ENCODE assay signal across 21 cellular contexts in the genomic region with DNA sequence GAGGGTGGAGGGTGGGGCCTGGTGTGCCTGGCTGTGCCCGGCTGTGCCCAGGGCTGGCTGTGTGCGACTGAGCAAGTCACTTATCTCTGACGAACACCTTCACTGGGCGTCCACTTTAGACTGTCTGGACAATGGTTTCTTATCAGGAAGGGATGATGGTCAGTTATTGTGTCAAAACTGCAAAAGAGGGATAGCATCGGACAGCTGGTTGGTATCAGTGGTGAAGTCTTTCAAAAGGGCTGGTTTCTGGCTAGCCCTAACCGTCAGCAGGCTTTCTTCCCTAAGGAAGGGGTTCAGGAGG. TPM values are rescaled to one million over a fixed set of nuclear protein-coding genes. Genes with fewer than 3 reads are reported as not detected.
DNase-seq lines count a peak whose midpoint lies in the region; ATAC-seq, FAIRE-seq and TF ChIP-seq lines count a peak whose summit lies in the region.
"Had no signal": no experiment of that assay in that cellular context is flagged by ENCODE, and none has a peak within 500 bp of the region (broad histone marks: within the 10 kb centered on the region; RNA-seq: fewer than 3 reads in every experiment).

No MANE protein-coding gene starts in this region.

- TF ChIP-seq CTCF in endothelial cell (IDR thresholded peaks at IDR 0.05; ENCODE audit: unreplicated experiment), result no peak

- FAIRE-seq in GM12891 (lab: Jason Lieb, UNC), result peak; percentile 9
- FAIRE-seq: GM18507, keratinocyte had no signal

- peak overlapping the region; percentile 96 for H2BK15ac ChIP-seq in neuronal stem cell (ENCODE audit: low read length)

- H2BK12ac ChIP-seq in neuronal stem cell (ENCODE audit: low read length), result no peak overlapping the region

- no peaks in the 10 kb centered on the region for H3K36me3 Mint-ChIP-seq in endothelial cell (ENCODE audit: low read depth, unreplicated experiment)

- no peak overlapping the region for H2BK5ac ChIP-seq in neuronal stem cell (ENCODE audit: low read length)

- H3K9me3 ChIP-seq in SK-N-MC (ENCODE audit: low read depth, low read length) (no peaks in the 10 kb centered on the region), neuronal stem cell (replicated peaks in 1 of 2; ENCODE audit: control insufficient read depth in 2 of 2, insufficient read depth in 1 of 2, low read depth in 1 of 2, low read length in 2 of 2) (peaks cover 0 to 2% of the 10 kb centered on the region in 2 donors)
- H3K9me3 ChIP-seq: neutrophil had no signal

- no peak overlapping the region for H4K8ac ChIP-seq in neuronal stem cell (ENCODE audit: low read depth, low read length)

- H3K27ac ChIP-seq in SK-N-MC (peak overlapping the region; percentile 4; the same call in 1 of the 2 replicates), neuronal stem cell (replicated peaks; ENCODE audit: low read length) (no peak overlapping the region)
- H3K27ac ChIP-seq: brain microvascular endothelial cell, foreskin keratinocyte, neutrophil had no signal

- no peak overlapping the region for H4K91ac ChIP-seq in neuronal stem cell (ENCODE audit: low read depth, low read length, poor library complexity)

- H3K4me2 ChIP-seq in neuronal stem cell (ENCODE audit: insufficient read depth, low read length, poor library complexity, severe bottlenecking), result no peak overlapping the region

- H3K23ac ChIP-seq in neuronal stem cell (ENCODE audit: low read depth, low read length, poor library complexity), result no peak overlapping the region

- H3K9ac ChIP-seq in SK-N-MC (ENCODE audit: insufficient read length) (no peak overlapping the region), neuronal stem cell (ENCODE audit: low read depth, low read length, poor library complexity) (no peak overlapping the region)

- H2AK5ac ChIP-seq in neuronal stem cell (ENCODE audit: low read depth, low read length), result peak overlapping the region; percentile 100

- H3K27ac Mint-ChIP-seq in endothelial cell (ENCODE audit: unreplicated experiment), result no peak overlapping the region
- H3K27ac Mint-ChIP-seq: dendritic cell treated with granulocyte-macrophage colony-stimulating factor and Interleukin-4, amounts not matched to agents 40 ng/mL and 50 ng/mL, for 4 days had no signal

- H3K27me3 ChIP-seq in neuronal stem cell (ENCODE audit: control insufficient read depth in 3 of 3, insufficient read depth in 3 of 3, low read depth in 1 of 3, low read length in 3 of 3), result peaks cover 0 to 5% (median 3%) of the 10 kb centered on the region in 3 experiments

- ATAC-seq in GM19467 (IDR thresholded peaks at IDR 0.05; ENCODE audit: unreplicated experiment) (no peak), GM21360 (IDR thresholded peaks at IDR 0.05; ENCODE audit: unreplicated experiment) (no peak)
- ATAC-seq: foreskin keratinocyte, PC-3 had no signal

- H2AFZ ChIP-seq in neuronal stem cell (ENCODE audit: low read length), result no peak overlapping the region

- H3K18ac ChIP-seq in neuronal stem cell (ENCODE audit: low read length), result peak overlapping the region; percentile 33

- peak overlapping the region; percentile 29 for H2BK120ac ChIP-seq in neuronal stem cell (ENCODE audit: low read depth, low read length)

- H3K36me3 ChIP-seq in SK-N-MC (ENCODE audit: insufficient read depth, low read length), result no peaks in the 10 kb centered on the region
- H3K36me3 ChIP-seq in neuronal stem cell (replicated peaks in 1 of 2; ENCODE audit: control insufficient read depth in 2 of 2, insufficient read depth in 2 of 2, low read length in 2 of 2), result no peaks in the 10 kb centered on the region
- H3K36me3 ChIP-seq: brain microvascular endothelial cell, neutrophil had no signal

- H3K4me1 Mint-ChIP-seq in endothelial cell (ENCODE audit: unreplicated experiment), result peaks cover 12% of the 10 kb centered on the region

- peaks cover 31 to 36% of the 10 kb centered on the region in 2 donors for H3K4me1 ChIP-seq in neuronal stem cell (ENCODE audit: control insufficient read depth in 2 of 2, insufficient read depth in 1 of 2, low read depth in 1 of 2, low read length in 2 of 2)
- H3K4me1 ChIP-seq: foreskin keratinocyte had no signal

- H3K4me3 Mint-ChIP-seq in endothelial cell (ENCODE audit: unreplicated experiment), result peak overlapping the region; percentile 9
- H3K4me3 Mint-ChIP-seq: dendritic cell treated with granulocyte-macrophage colony-stimulating factor and Interleukin-4, amounts not matched to agents 40 ng/mL and 50 ng/mL, for 4 days had no signal

- WGBS in neuronal stem cell (ENCODE audit: extremely low coverage in 2 of 2, insufficient read length in 2 of 2, insufficient replicate concordance in 1 of 2), 2 donors, result no CpG with 5 or more reads among the region's 6 CpGs

- peaks cover 5% of the 10 kb centered on the region for H3K79me1 ChIP-seq in neuronal stem cell (ENCODE audit: low read depth, low read length)

- H3K27me3 Mint-ChIP-seq in endothelial cell (ENCODE audit: unreplicated experiment), result peaks cover 12% of the 10 kb centered on the region

- no peak for TF ChIP-seq POLR2A in GM12891 (IDR thresholded peaks at IDR 0.05; ENCODE audit: low read depth, low read length)

- H3K9me3 Mint-ChIP-seq in endothelial cell (ENCODE audit: unreplicated experiment), result no peaks in the 10 kb centered on the region
- H3K9me3 Mint-ChIP-seq: activated naive CD8-positive, alpha-beta T cell treated with anti-CD3 and anti-CD28 coated beads, Interleukin-2, amount 10 ng/mL, durations not matched to agents 7 days and 5 days; dendritic cell treated with granulocyte-macrophage colony-stimulating factor and Interleukin-4, amounts not matched to agents 40 ng/mL and 50 ng/mL, for 4 days had no signal

- in situ Hi-C loops in KBM-7 (cut with MboI; ENCODE audit: low pct_unique_long_range_greater_than_20kb, low sequenced_read_pairs), result no loop called here

- H3K4me3 ChIP-seq in SK-N-MC, result no peak overlapping the region
- H3K4me3 ChIP-seq in neuronal stem cell (ENCODE audit: low read length in 2 of 2), result no peak overlapping the region

- H3K14ac ChIP-seq in neuronal stem cell (ENCODE audit: low read length), result no peak overlapping the region

- DNase-seq in GM12891 (ENCODE audit: insufficient read length, low spot score) (no peak), SK-N-MC (ENCODE audit: low read depth, low spot score) (no peak), endothelial cell (ENCODE audit: low spot score) (no peak), neuronal stem cell (ENCODE audit: low spot score) (no peak), NAMALWA (ENCODE audit: low spot score) (no peak), KBM-7 (no peak)
- DNase-seq: activated naive CD8-positive, alpha-beta T cell treated with anti-CD3 and anti-CD28 coated beads, Interleukin-2, amount 10 ng/mL, durations not matched to agents 7 days and 5 days; brain microvascular endothelial cell; EL; foreskin keratinocyte; GOT3; mesenchymal stem cell; NCI-H1436 treated with DMSO at 0.1 percent for 48 hours; PC-3; T-helper 9 cell had no signal

- no peak overlapping the region for H3K4ac ChIP-seq in neuronal stem cell (ENCODE audit: low read length)

TF ChIP-seq in GM12891, 5 proteins besides CTCF, POLR2A, EP300 and RAD21:
- TF ChIP-seq TAF1 (IDR thresholded peaks at IDR 0.05; ENCODE audit: low read depth, low read length), result no peak

RNA-seq across cellular contexts. Expression of a gene that starts 4.1 kb away (rescaled TPM):
- 16.9 TPM for polyA plus RNA-seq in GM12891 (2012; ENCODE audit: low read depth, missing spikeins)
- total RNA-seq in endothelial cell (ENCODE audit: unreplicated experiment), result 0.87 TPM
- polyA plus RNA-seq in neuronal stem cell (2013, experiment 1 of 2), result 13.5 TPM
- 13.6 TPM for polyA plus RNA-seq in neuronal stem cell (2013, experiment 2 of 2)
- total RNA-seq: foreskin keratinocyte, PC-3 had no signal
- polyA plus RNA-seq: foreskin keratinocyte, keratinocyte had no signal

RNA-seq across cellular contexts. Expression of a gene that starts 49.4 kb away (rescaled TPM):
- 19.6 TPM for polyA plus RNA-seq in GM12891 (2012; ENCODE audit: low read depth, missing spikeins)
- total RNA-seq in endothelial cell (ENCODE audit: unreplicated experiment), result 29.2 TPM
- polyA plus RNA-seq in neuronal stem cell (2013, experiment 1 of 2), result 27.3 TPM
- 27.0 TPM for polyA plus RNA-seq in neuronal stem cell (2013, experiment 2 of 2)

RNA-seq across cellular contexts. Expression of a gene that starts 53.1 kb away (rescaled TPM):
- 8.7 TPM for polyA plus RNA-seq in GM12891 (2012; ENCODE audit: low read depth, missing spikeins)
- total RNA-seq in endothelial cell (ENCODE audit: unreplicated experiment), result 24.0 TPM
- polyA plus RNA-seq in neuronal stem cell (2013, experiment 1 of 2), result 25.7 TPM
- polyA plus RNA-seq in neuronal stem cell (2013, experiment 2 of 2), result 24.2 TPM
